Comparison of ENCODE assay signal across 1 cellular context in the genomic region with DNA sequence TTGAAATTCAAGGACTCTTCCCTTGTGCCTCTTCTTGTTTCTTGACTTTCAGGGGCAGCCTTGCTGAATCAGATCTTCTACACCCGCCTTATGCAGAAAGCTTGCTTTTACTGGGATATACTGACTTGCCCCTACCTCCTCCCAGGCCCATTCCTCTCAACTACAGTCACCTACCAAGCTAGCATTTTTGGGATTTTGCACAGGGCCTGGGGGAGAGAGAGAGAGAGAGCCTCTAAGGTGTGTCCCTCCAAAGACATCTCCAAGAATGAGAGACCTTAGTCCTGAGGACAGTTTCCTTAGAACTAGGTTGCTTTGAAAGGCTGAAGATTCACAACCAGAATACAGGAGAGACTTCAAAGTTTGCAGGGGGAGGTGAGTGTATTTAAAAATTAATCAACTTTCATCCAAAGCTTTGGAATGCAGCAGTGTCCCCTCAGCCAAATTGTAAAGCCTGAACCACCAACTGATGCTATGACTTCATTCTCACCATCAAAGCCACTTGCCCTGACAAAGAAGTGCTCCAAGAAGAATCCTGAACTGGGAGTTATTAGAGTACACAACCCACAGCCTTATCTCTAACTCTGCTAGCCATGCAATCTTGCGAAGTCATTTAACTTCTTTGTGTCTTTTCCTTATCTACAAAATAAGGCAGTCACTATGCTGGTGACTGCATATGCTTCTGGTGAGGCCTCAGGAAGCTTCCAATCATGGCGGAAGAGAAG.
TF ChIP-seq lines count a peak whose summit lies in the region.

No MANE protein-coding gene starts in this region.

TF ChIP-seq in HepG2, 621 proteins besides CTCF, POLR2A, EP300 and RAD21:
- TF ChIP-seq ZNF772 (CRISPR knock-in tag; IDR thresholded peaks at IDR 0.05) (0 out of 2 replicates have a peak, but pooled peaks have one; percentile 38), TCF12 (IDR thresholded peaks at IDR 0.05) (no peak), TCF12 (CRISPR knock-in tag; IDR thresholded peaks at IDR 0.05) (0 out of 2 replicates have a peak, but pooled peaks have one; percentile 17), ZNF292 (CRISPR knock-in tag; IDR thresholded peaks at IDR 0.05; ENCODE audit: borderline replicate concordance, low read depth) (no peak), RFX3 (CRISPR knock-in tag; IDR thresholded peaks at IDR 0.05) (no peak), FOXK1 (CRISPR knock-in tag; IDR thresholded peaks at IDR 0.05; ENCODE audit: borderline replicate concordance, low read depth) (no peak), SIX4 (CRISPR knock-in tag; IDR thresholded peaks at IDR 0.05) (no peak), MED1 (CRISPR knock-in tag; IDR thresholded peaks at IDR 0.05) (no peak), ZNF33A (CRISPR knock-in tag; IDR thresholded peaks at IDR 0.05; ENCODE audit: borderline replicate concordance) (peak; percentile 25; the same call in 1 of the 2 replicates), KAT2B (IDR thresholded peaks at IDR 0.05; ENCODE audit: borderline replicate concordance, low read depth, low read length) (no peak), PLSCR1 (CRISPR knock-in tag; IDR thresholded peaks at IDR 0.05; ENCODE audit: borderline replicate concordance) (no peak), ZBTB21 (CRISPR knock-in tag; IDR thresholded peaks at IDR 0.05) (no peak)
- TF ChIP-seq, protein P1, sequence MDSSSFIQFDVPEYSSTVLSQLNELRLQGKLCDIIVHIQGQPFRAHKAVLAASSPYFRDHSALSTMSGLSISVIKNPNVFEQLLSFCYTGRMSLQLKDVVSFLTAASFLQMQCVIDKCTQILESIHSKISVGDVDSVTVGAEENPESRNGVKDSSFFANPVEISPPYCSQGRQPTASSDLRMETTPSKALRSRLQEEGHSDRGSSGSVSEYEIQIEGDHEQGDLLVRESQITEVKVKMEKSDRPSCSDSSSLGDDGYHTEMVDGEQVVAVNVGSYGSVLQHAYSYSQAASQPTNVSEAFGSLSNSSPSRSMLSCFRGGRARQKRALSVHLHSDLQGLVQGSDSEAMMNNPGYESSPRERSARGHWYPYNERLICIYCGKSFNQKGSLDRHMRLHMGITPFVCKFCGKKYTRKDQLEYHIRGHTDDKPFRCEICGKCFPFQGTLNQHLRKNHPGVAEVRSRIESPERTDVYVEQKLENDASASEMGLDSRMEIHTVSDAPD (CRISPR knock-in tag; IDR thresholded peaks at IDR 0.05) = no peak
